In genomic region chr1:43836267-43836951, GRCh38 we compare ENCODE assay signal across 7 cellular contexts.
A peak's percentile ranks its signal among the peaks of the same experiment; 100 is the strongest.
DNase-seq lines count a peak whose midpoint lies in the region; ATAC-seq and TF ChIP-seq lines count a peak whose summit lies in the region.

No MANE protein-coding gene starts in this region.

- TF ChIP-seq CTCF in OCI-LY7 (conservative IDR thresholded peaks at IDR 0.05; ENCODE audit: low read length) (no peak), left lung (IDR thresholded peaks at IDR 0.05) (no peak)

- TF ChIP-seq POLR2A in GM19193 (IDR thresholded peaks at IDR 0.05; ENCODE audit: extremely low read depth, insufficient read depth, insufficient read length): peak; percentile 44

- H3K27ac ChIP-seq in OCI-LY7 (ENCODE audit: low read depth, low read length, poor library complexity, severe bottlenecking) (peak overlapping the region; percentile 93), left lung (no peak overlapping the region)

- H3K36me3 ChIP-seq in OCI-LY7 (ENCODE audit: insufficient read depth, low read length) (peaks cover 32% of the 10 kb centered on the region), left lung (peaks cover 0 to 17% of the 10 kb centered on the region in 2 donors)

- POLR2A ChIA-PET in OCI-LY7 (lab: Charles Lee): interaction anchor here (0.8 kb wide), 1 partner anchor 13 kb away, joined by 3 read pairs; no protein-coding TSS in a partner anchor

- H2AFZ ChIP-seq in OCI-LY7 (ENCODE audit: low read length): peak overlapping the region; percentile 77; the same call in 1 of the 2 replicates

- no peaks in the 10 kb centered on the region for H3K27me3 ChIP-seq in left lung

- ATAC-seq in left lung (peak; percentile 22), GM19023 (IDR thresholded peaks at IDR 0.05; ENCODE audit: unreplicated experiment) (no peak)

- peak overlapping the region; percentile 74 for H3K4me2 ChIP-seq in OCI-LY7 (ENCODE audit: low read length)

- peak overlapping the region; percentile 48 for H3K4me3 ChIP-seq in OCI-LY7 (ENCODE audit: low read depth, low read length, poor library complexity, severe bottlenecking)
- H3K4me3 ChIP-seq in left lung: no peak overlapping the region

- DNase-seq in KBM-7 (peak; percentile 85), OCI-LY7 (ENCODE audit: low spot score) (peak; percentile 94), left lung (peak in 1 of 2 donors; percentile 60)
- peak; percentile 12 to 30 for DNase-seq in activated T-helper 1 cell treated with anti-CD3 and anti-CD28 coated beads, Interleukin-2, amount 50 U/mL, for 16 hours (ENCODE audit: low read depth in 1 of 2, low spot score in 1 of 2)
- DNase-seq in stimulated activated CD8-positive, alpha-beta memory T cell treated with anti-CD3 and anti-CD28 coated beads, Interleukin-7, amount 100 ng/mL, for 24 hours (ENCODE audit: low read depth): peak; percentile 48

- H3K9me3 ChIP-seq in OCI-LY7 (ENCODE audit: low read length) (no peaks in the 10 kb centered on the region), left lung (no peaks in the 10 kb centered on the region)

- H3K79me2 ChIP-seq in OCI-LY7 (ENCODE audit: insufficient read depth, low read depth, low read length): no peaks in the 10 kb centered on the region

- H3K9me2 ChIP-seq in OCI-LY7 (ENCODE audit: insufficient read depth, low read length): no peaks in the 10 kb centered on the region

- intact Hi-C loops in OCI-LY7 (cut with micrococcal nuclease; ENCODE audit: unreplicated experiment) (loop anchor here (5.0 kb wide), 2 partner anchors 69 to 96 kb away; partner anchors contain the start of gene ARTN), left lung (cut with DNase I) (no loop called here)

- H3K4me1 ChIP-seq in OCI-LY7 (ENCODE audit: insufficient read depth, low read length, poor library complexity, severe bottlenecking) (peaks cover 63% of the 10 kb centered on the region), left lung (peaks cover 13 to 47% of the 10 kb centered on the region in 2 donors)

- in situ Hi-C loops in KBM-7 (cut with MboI; ENCODE audit: low pct_unique_long_range_greater_than_20kb, low sequenced_read_pairs): no loop called here

- CTCF ChIA-PET in OCI-LY7 (lab: Charles Lee; ENCODE audit: unreplicated experiment): no interaction called here

- BruUV-seq in OCI-LY7 (replicated peaks; lab: Mats Ljungman, UMichigan): no TSS peak

- H4K20me1 ChIP-seq in OCI-LY7 (ENCODE audit: insufficient read depth, low read length): no peaks in the 10 kb centered on the region
